16 cellular contexts compared by ENCODE assay signal in the genomic region with DNA sequence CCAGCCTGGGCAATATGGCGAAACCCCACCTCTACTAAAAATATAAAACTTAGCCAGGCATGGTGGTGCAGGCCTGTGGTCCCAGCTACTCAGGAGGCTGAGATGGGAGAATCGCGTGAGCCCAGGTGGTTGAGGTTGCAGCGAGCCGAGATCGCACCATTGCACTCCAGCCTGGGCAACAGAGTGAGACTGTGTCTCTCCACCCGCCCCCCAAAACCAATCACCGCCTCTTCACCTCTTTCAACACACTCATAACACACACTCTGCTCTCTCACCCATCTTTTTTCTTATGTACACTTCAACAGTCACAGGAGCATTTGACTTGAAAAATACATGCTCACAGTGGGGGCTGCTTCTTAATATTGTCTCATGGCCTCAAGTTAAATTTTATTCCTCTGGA.
DNase-seq lines count a peak whose midpoint lies in the region; ATAC-seq, FAIRE-seq and TF ChIP-seq lines count a peak whose summit lies in the region.
"Had no signal": no experiment of that assay in that cellular context is flagged by ENCODE, and none has a peak within 500 bp of the region (broad histone marks: within the 10 kb centered on the region; RNA-seq: fewer than 3 reads in every experiment).

No MANE protein-coding gene starts in this region.

- in situ Hi-C loops in GM12878 (cut with MboI), result no loop called here
- in situ Hi-C loops in HAP-1 (cut with MboI; ENCODE audit: low sequenced_read_pairs), result no loop called here

- peaks cover 2 to 13% of the 10 kb centered on the region in 2 experiments for H3K36me3 ChIP-seq in GM12878 (ENCODE audit: control insufficient read depth in 2 of 2, insufficient read depth in 2 of 2, low read length in 1 of 2)
- peaks cover 8% of the 10 kb centered on the region for H3K36me3 ChIP-seq in HAP-1 (replicated peaks)

- CTCF ChIA-PET in GM12878 (lab: Yijun Ruan, JAX), result interaction anchor here (0.9 to 7.1 kb wide), 10 partner anchors 22 to 229 kb away, joined by 3 to 92 read pairs (median 6); a partner anchor contains a TSS

- intact Hi-C loops in GM12878 (cut with micrococcal nuclease; ENCODE audit: unreplicated experiment), result loop anchor here (2.0 kb wide), 1 partner anchor 169 kb away; no protein-coding TSS in a partner anchor

- FAIRE-seq in GM18507 (lab: Jason Lieb, UNC), result no peak
- no peak for FAIRE-seq in GM12878 (lab: Jason Lieb, UNC)

- ATAC-seq in GM21515 (IDR thresholded peaks at IDR 0.05; ENCODE audit: unreplicated experiment), result peak; percentile 64
- ATAC-seq in HG03045 (IDR thresholded peaks at IDR 0.05; ENCODE audit: unreplicated experiment), result peak; percentile 83
- ATAC-seq in GM12878, result peak; percentile 33; the same call in 2 of the 3 replicates
- ATAC-seq: PC-3 had no signal

- H3K4me1 ChIP-seq in GM12878 (ENCODE audit: control insufficient read depth, insufficient read depth, low read length) (peaks cover 8% of the 10 kb centered on the region; the same call in 1 of the 2 replicates), HAP-1 (peaks cover 11% of the 10 kb centered on the region)
- H3K4me1 ChIP-seq: parathyroid adenoma, vagina had no signal

- H3K9me3 ChIP-seq in GM12878 (replicated peaks; ENCODE audit: control insufficient read depth, insufficient read depth, low read length) (no peaks in the 10 kb centered on the region; the same call in 2 of the 3 replicates), HAP-1 (no peaks in the 10 kb centered on the region)
- H3K9me3 ChIP-seq: left ventricle myocardium inferior, vagina had no signal

- no peaks in the 10 kb centered on the region; the same call in 1 of the 2 replicates for H3K79me2 ChIP-seq in GM12878 (ENCODE audit: control insufficient read depth, insufficient read depth, low read length)
- H3K79me2 ChIP-seq: parathyroid adenoma had no signal

- no peak overlapping the region for H3K27ac ChIP-seq in GM12878 (ENCODE audit: control insufficient read depth, insufficient read depth)
- H3K27ac ChIP-seq: left ventricle myocardium inferior, parathyroid adenoma, SK-N-MC had no signal

- RAD21 ChIA-PET in GM12878 (lab: Charles Lee; ENCODE audit: unreplicated experiment), result interaction anchor here (1.3 to 4.2 kb wide), 4 partner anchors 109 to 226 kb away, joined by 4 to 49 read pairs (median 10); no protein-coding TSS in a partner anchor

- no peak overlapping the region for H3K9ac ChIP-seq in GM12878 (ENCODE audit: control insufficient read depth, insufficient read depth, low read length)
- H3K9ac ChIP-seq: parathyroid adenoma had no signal

- TF ChIP-seq RAD21 in GM12878 (IDR thresholded peaks at IDR 0.05; ENCODE audit: insufficient read depth, low read depth, low read length), result no peak

- BruUV-seq in GM12878 (replicated peaks; lab: Mats Ljungman, UMichigan), result no TSS peak

- POLR2A ChIA-PET in GM12878 (lab: Charles Lee), result no interaction called here

- no peak overlapping the region for H3K4me2 ChIP-seq in GM12878 (ENCODE audit: control insufficient read depth, insufficient read depth)

- WGBS in GM12878 (ENCODE audit: insufficient coverage, insufficient replicate concordance, low lambda C conversion rate, missing lambda C conversion rate), result under 1% methylated on average over 8 of the region's 8 CpGs

- peaks cover 3% of the 10 kb centered on the region; the same call in 1 of the 2 replicates for H4K20me1 ChIP-seq in GM12878 (ENCODE audit: control insufficient read depth, insufficient read depth)

- no peak for TF ChIP-seq CTCF in GM12878 (IDR thresholded peaks at IDR 0.05 in 2 of 3, conservative IDR thresholded peaks at IDR 0.05 in 1 of 3; ENCODE audit: control insufficient read depth in 2 of 3, extremely low read depth in 1 of 3, insufficient read depth in 1 of 3, low read depth in 3 of 3, low read length in 3 of 3)

- no peaks in the 10 kb centered on the region for H3K27me3 ChIP-seq in GM12878 (replicated peaks in 1 of 2; ENCODE audit: control insufficient read depth in 2 of 2, insufficient read depth in 2 of 2, low read length in 1 of 2)
- no peaks in the 10 kb centered on the region for H3K27me3 ChIP-seq in HAP-1 (ENCODE audit: low read depth)
- H3K27me3 ChIP-seq: vagina had no signal

- SMC1A ChIA-PET in GM12878 (lab: Charles Lee; ENCODE audit: uncharacterized antibody, unreplicated experiment), result interaction anchor here (0.8 to 8.1 kb wide), 12 partner anchors 9 to 229 kb away, joined by 3 to 80 read pairs (median 6); a partner anchor contains a TSS

- TF ChIP-seq EP300 in GM12878 (IDR thresholded peaks at IDR 0.05; ENCODE audit: borderline replicate concordance in 1 of 2, control insufficient read depth in 1 of 2, low read depth in 2 of 2, low read length in 2 of 2), result no peak

- no peak overlapping the region for H3K4me3 ChIP-seq in GM12878
- no peak overlapping the region for H3K4me3 ChIP-seq in HAP-1
- H3K4me3 ChIP-seq: left ventricle myocardium inferior, SK-N-MC, vagina had no signal

- H2AFZ ChIP-seq in GM12878 (ENCODE audit: control insufficient read depth, low read depth, low read length), result no peak overlapping the region
- H2AFZ ChIP-seq: parathyroid adenoma had no signal

- TF ChIP-seq POLR2A in GM12878 (IDR thresholded peaks at IDR 0.05; ENCODE audit: low read depth, low read length), result no peak

- DNase-seq in GM18507 (ENCODE audit: extremely low spot score, insufficient read length, low read depth), result peak; percentile 28
- DNase-seq in GM12878 (ENCODE audit: low read depth, low spot score), result no peak
- DNase-seq in NCI-H1417 treated with DMSO at 0.1 percent for 48 hours (lab: John Stamatoyannopoulos, UW), result no peak
- no peak for DNase-seq in stimulated activated CD4-positive, alpha-beta T cell treated with anti-CD3 and anti-CD28 coated beads, Interleukin-1b, Interleukin-23, amount 100 ng/mL, for 48 hours
- no peak for DNase-seq in T-helper 1 cell
- no peak for DNase-seq in HAP-1 (ENCODE audit: low spot score in 2 of 2)
- DNase-seq: amygdala, foreskin melanocyte, left ventricle myocardium inferior, NCI-H510A treated with DMSO at 0.1 percent for 48 hours, PC-3 had no signal

TF ChIP-seq in GM12878, 131 proteins besides CTCF, POLR2A, EP300 and RAD21:
- TF ChIP-seq KAT2A (conservative IDR thresholded peaks at IDR 0.05; ENCODE audit: control insufficient read depth, low read depth, low read length) (no peak), STAT3 (IDR thresholded peaks at IDR 0.05; ENCODE audit: low read depth, low read length) (no peak), JUNB (IDR thresholded peaks at IDR 0.05) (peak; percentile 39; the same call in 1 of the 2 replicates), RUNX3 (IDR thresholded peaks at IDR 0.05; ENCODE audit: low read length) (peak; percentile 65), ASH2L (IDR thresholded peaks at IDR 0.05; ENCODE audit: borderline replicate concordance, low read depth) (no peak), NFIC (IDR thresholded peaks at IDR 0.05; ENCODE audit: low read depth, low read length) (peak; percentile 40; the same call in 1 of the 2 replicates), MEF2A (IDR thresholded peaks at IDR 0.05; ENCODE audit: insufficient read depth, low read depth, low read length) (0 out of 2 replicates have a peak, but pooled peaks have one; percentile 6)

Comparison
In these comparisons a context has a peak if more than half of its experiments do, and no peak if none do; other contexts are left out.
1. ATAC-seq: peak in every context shown above with its lines; median percentile 83 in HG03045; 64 in GM21515; 33 in GM12878.